Comparison of ENCODE assay signal across 8 cellular contexts in genomic region chr9:93852728-93853127, GRCh38.
"Had no signal": no experiment of that assay in that cellular context is flagged by ENCODE, and none has a peak within 500 bp of the region (broad histone marks: within the 10 kb centered on the region; RNA-seq: fewer than 3 reads in every experiment).

No MANE protein-coding gene starts in this region.

- ATAC-seq: GM12878 had no signal

- DNase-seq: GDM1, GF-D8 had no signal

- H3K4me3 ChIP-seq: GM12878 had no signal

- FAIRE-seq: G401.6, GM12878, GM12891, GM12892, GM18507, GM19239 had no signal
